30 cellular contexts compared by ENCODE assay signal in the genomic region with DNA sequence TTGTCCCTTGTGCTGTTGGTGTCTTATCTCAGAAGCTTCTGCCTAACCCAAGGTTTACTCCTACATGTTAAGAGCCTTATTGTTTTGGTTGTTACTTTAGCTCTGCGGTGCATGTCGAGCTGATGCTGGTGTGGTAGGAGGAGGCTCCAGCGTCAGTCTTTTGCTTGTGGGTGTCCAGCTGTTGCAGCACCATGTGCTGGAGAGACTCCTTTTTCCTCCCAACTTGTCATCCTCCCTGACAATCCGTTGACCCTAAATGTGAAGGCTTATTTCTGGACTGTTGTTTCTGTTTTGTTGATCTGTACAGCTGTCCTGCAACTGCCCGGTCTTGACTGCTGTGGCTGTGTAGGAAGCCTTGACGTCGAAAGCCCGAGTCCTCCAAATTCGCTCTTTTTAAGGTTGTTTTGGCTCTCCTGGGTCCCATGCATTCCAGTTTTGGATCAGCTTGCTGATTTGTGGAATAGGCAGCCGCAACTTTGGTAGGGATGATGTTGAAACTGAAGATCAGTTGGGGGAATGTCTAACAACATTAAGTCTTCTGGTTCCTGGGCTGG. TPM values are rescaled to one million over a fixed set of nuclear protein-coding genes. Genes with fewer than 3 reads are reported as not detected.
DNase-seq lines count a peak whose midpoint lies in the region; ATAC-seq and TF ChIP-seq lines count a peak whose summit lies in the region.
"Had no signal": no experiment of that assay in that cellular context is flagged by ENCODE, and none has a peak within 500 bp of the region (broad histone marks: within the 10 kb centered on the region; RNA-seq: fewer than 3 reads in every experiment).

No MANE protein-coding gene starts in this region.

- no peak for TF ChIP-seq EP300 in transverse colon (IDR thresholded peaks at IDR 0.05; ENCODE audit: low read depth)

- peaks cover 6% of the 10 kb centered on the region for H3K9me3 Mint-ChIP-seq in nephron progenitor cell
- H3K9me3 Mint-ChIP-seq: activated CD4-positive, alpha-beta T cell treated with anti-CD3 and anti-CD28 coated beads, Interleukin-2, amount 10 ng/mL, durations not matched to agents 7 days and 5 days; brain; HFFc6 had no signal

- H3K27me3 Mint-ChIP-seq in nephron progenitor cell (ENCODE audit: low read depth, poor library complexity), result no peaks in the 10 kb centered on the region
- H3K27me3 Mint-ChIP-seq: activated CD4-positive, alpha-beta T cell treated with anti-CD3 and anti-CD28 coated beads, Interleukin-2, amount 10 ng/mL, durations not matched to agents 7 days and 5 days; B cell; brain had no signal

- no peak overlapping the region for H3K4me3 Mint-ChIP-seq in nephron progenitor cell
- H3K4me3 Mint-ChIP-seq: activated CD4-positive, alpha-beta T cell treated with anti-CD3 and anti-CD28 coated beads, Interleukin-2, amount 10 ng/mL, durations not matched to agents 7 days and 5 days; B cell; brain; HFFc6 had no signal

- 82 to 89% methylated on average over 4 to 10 of the region's 10 CpGs for WGBS in transverse colon (ENCODE audit: low coverage in 1 of 2), 2 donors

- H3K4me3 ChIP-seq in transverse colon, result no peak overlapping the region
- H3K4me3 ChIP-seq: adrenal gland, lung, PC-9, skin epidermis, tibial nerve had no signal

- peaks cover 75% of the 10 kb centered on the region for H3K36me3 Mint-ChIP-seq in nephron progenitor cell (ENCODE audit: low read depth)

- in situ Hi-C loops in transverse colon (cut with MboI; ENCODE audit: low pct_ligation_motif_present in 1 of 4, low pct_unique_long_range_greater_than_20kb in 1 of 4, low sequenced_read_pairs in 3 of 4), result no loop called here

- H3K27me3 ChIP-seq in transverse colon, result no peaks in the 10 kb centered on the region
- H3K27me3 ChIP-seq: adrenal gland, neutrophil, tibial nerve had no signal

- TF ChIP-seq POLR2A in transverse colon (IDR thresholded peaks at IDR 0.05), result no peak

- H3K4me1 ChIP-seq in transverse colon, result peaks cover 6 to 36% (median 25%) of the 10 kb centered on the region in 4 donors
- H3K4me1 ChIP-seq: Caco-2 had no signal

- no peaks in the 10 kb centered on the region for H3K9me3 ChIP-seq in transverse colon
- H3K9me3 ChIP-seq: adrenal gland, Caco-2, neutrophil, tibial nerve had no signal

- peaks cover 36% of the 10 kb centered on the region for H3K4me1 Mint-ChIP-seq in nephron progenitor cell

- ATAC-seq in Right ventricle myocardium inferior, result peak; percentile 28
- no peak for ATAC-seq in left ventricle myocardium superior
- no peak for ATAC-seq in HG02938 (IDR thresholded peaks at IDR 0.05; ENCODE audit: unreplicated experiment)

- H3K27ac ChIP-seq in cingulate gyrus (ENCODE audit: low read depth, low read length), result peak overlapping the region; percentile 10
- peak overlapping the region; percentile 43 to 82 (median 76) for H3K27ac ChIP-seq in transverse colon
- H3K27ac ChIP-seq: neutrophil, PC-9, skin epidermis, tibial nerve, WERI-Rb-1 had no signal

- TF ChIP-seq CTCF in nephron progenitor cell (IDR thresholded peaks at IDR 0.05), result no peak
- no peak for TF ChIP-seq CTCF in transverse colon (IDR thresholded peaks at IDR 0.05)

- intact Hi-C loops in Right ventricle myocardium inferior (cut with DNase I), result no loop called here
- intact Hi-C loops in left ventricle myocardium superior (cut with micrococcal nuclease), result no loop called here
- intact Hi-C loops in transverse colon (cut with DNase I; ENCODE audit: low total_unique reads), result loop anchor here (2.0 kb wide), 1 partner anchor 22 kb away; no protein-coding TSS in a partner anchor

- peaks cover 0 to 12% (median 6%) of the 10 kb centered on the region in 4 donors for H3K36me3 ChIP-seq in transverse colon

- peak overlapping the region; percentile 89 for H3K27ac Mint-ChIP-seq in nephron progenitor cell
- H3K27ac Mint-ChIP-seq: B cell, HFFc6 had no signal

- DNase-seq in Right ventricle myocardium inferior (ENCODE audit: missing footprints), result no peak
- no peak for DNase-seq in left ventricle myocardium superior
- no peak for DNase-seq in nephron progenitor cell
- DNase-seq in transverse colon, result no peak
- DNase-seq in NCI-H1092 (lab: John Stamatoyannopoulos, UW), result no peak
- DNase-seq in dermis blood vessel endothelial cell, result no peak
- DNase-seq: activated CD4-positive, alpha-beta T cell treated with anti-CD3 and anti-CD28 coated beads, Interleukin-2, amount 10 ng/mL, durations not matched to agents 7 days and 5 days; activated CD8-positive, alpha-beta memory T cell treated with anti-CD3 and anti-CD28 coated beads, Interleukin-2, amount 50 U/mL, for 48 hours; activated effector memory CD4-positive, alpha-beta T cell treated with Interleukin-2 at 50 U/mL for 16 hours; effector CD4-positive, alpha-beta T cell; GOT3; HFFc6; IMR-90; NCI-H1694; NCI-H2171; NCI-H526; PC-9; Right ventricle myocardium superior; T1000; WERI-Rb-1 had no signal

RNA-seq across cellular contexts. Expression of a gene that starts 15.3 kb away (rescaled TPM):
- total RNA-seq in Right ventricle myocardium inferior (27.9 TPM), left ventricle myocardium superior (30.1 TPM), transverse colon (10 to 100 TPM; 12.9 to 37.8 (median 33.3) TPM), dermis blood vessel endothelial cell (23.8 and 24.8 TPM in 2 replicates)
